1 cellular context compared by ENCODE assay signal in genomic region chr3:44729384-44729910, GRCh38.
TF ChIP-seq lines count a peak whose summit lies in the region.

ZNF501 (plus strand) TSS chr3:44729635; CDS start chr3:44734422, 4,787 bp downstream.

TF ChIP-seq in GM12878, 131 proteins besides CTCF, POLR2A, EP300 and RAD21 (continued from another document):
- TF ChIP-seq CUX1 (IDR thresholded peaks at IDR 0.05; ENCODE audit: insufficient replicate concordance, low read depth, low read length) (no peak), ATF7 (IDR thresholded peaks at IDR 0.05; ENCODE audit: low read depth) (peak; percentile 52; the same call in 1 of the 2 replicates), POU2F2 (IDR thresholded peaks at IDR 0.05; ENCODE audit: borderline replicate concordance, low read depth, low read length) (peak; percentile 17; the same call in 1 of the 3 replicates), TAF1 (IDR thresholded peaks at IDR 0.05; ENCODE audit: borderline replicate concordance, low read depth, low read length) (peak; percentile 48; the same call in 1 of the 2 replicates), SPI1 (IDR thresholded peaks at IDR 0.05; ENCODE audit: borderline replicate concordance, insufficient read depth, low read depth, low read length) (no peak), NBN (IDR thresholded peaks at IDR 0.05) (peak; percentile 88), RELA (IDR thresholded peaks at IDR 0.05; ENCODE audit: borderline replicate concordance, partially characterized antibody) (peak; percentile 66), HCFC1 (IDR thresholded peaks at IDR 0.05; ENCODE audit: low read length) (peak; percentile 76), IKZF2 (IDR thresholded peaks at IDR 0.05) (peak; percentile 47 to 48; a peak in 2 of 4 replicates), MLLT1 (IDR thresholded peaks at IDR 0.05) (peak; percentile 49; the same call in 1 of the 2 replicates), CBFB (IDR thresholded peaks at IDR 0.05; ENCODE audit: low read depth) (peak; percentile 72; the same call in 1 of the 2 replicates), YY1 (IDR thresholded peaks at IDR 0.05; ENCODE audit: low read depth, low read length) (peak; percentile 56; the same call in 1 of the 2 replicates), IRF4 (IDR thresholded peaks at IDR 0.05; ENCODE audit: low read depth, low read length) (0 out of 2 replicates have a peak, but pooled peaks have one; percentile 24), IKZF1 (conservative IDR thresholded peaks at IDR 0.05) (peak; percentile 85), KAT2A (conservative IDR thresholded peaks at IDR 0.05; ENCODE audit: control insufficient read depth, low read depth, low read length) (no peak), PML (IDR thresholded peaks at IDR 0.05; ENCODE audit: low read length) (0 out of 2 replicates have a peak, but pooled peaks have one; percentile 53), GATAD2B (conservative IDR thresholded peaks at IDR 0.05; ENCODE audit: low read depth) (peak; percentile 58; the same call in 1 of the 2 replicates), WRNIP1 (IDR thresholded peaks at IDR 0.05; ENCODE audit: borderline replicate concordance, low read depth, low read length) (no peak), EED (IDR thresholded peaks at IDR 0.05; ENCODE audit: low read depth) (peak; percentile 37; the same call in 1 of the 2 replicates), ZZZ3 (IDR thresholded peaks at IDR 0.05; ENCODE audit: control insufficient read depth, insufficient read length, low read depth) (no peak), TARDBP (IDR thresholded peaks at IDR 0.05; ENCODE audit: borderline replicate concordance) (peak; percentile 18; the same call in 1 of the 2 replicates), RUNX3 (IDR thresholded peaks at IDR 0.05; ENCODE audit: low read length) (peak; percentile 89), STAT1 (conservative IDR thresholded peaks at IDR 0.05) (0 out of 2 replicates have a peak, but pooled peaks have one; percentile 36), ZBTB40 (IDR thresholded peaks at IDR 0.05; ENCODE audit: borderline replicate concordance) (peak; percentile 83), CBX5 (IDR thresholded peaks at IDR 0.05; ENCODE audit: low read depth) (peak; percentile 83; the same call in 1 of the 2 replicates), PAX5 (IDR thresholded peaks at IDR 0.05; ENCODE audit: borderline replicate concordance, low read depth, low read length) (peak; percentile 43; the same call in 1 of the 2 replicates), SP1 (IDR thresholded peaks at IDR 0.05; ENCODE audit: low read depth, low read length) (peak; percentile 20), GABPA (IDR thresholded peaks at IDR 0.05; ENCODE audit: low read depth) (peak; percentile 85), ZNF24 (IDR thresholded peaks at IDR 0.05) (0 out of 2 replicates have a peak, but pooled peaks have one; percentile 19), KLF5 (IDR thresholded peaks at IDR 0.05; ENCODE audit: partially characterized antibody) (peak; percentile 64), SIN3A (IDR thresholded peaks at IDR 0.05; ENCODE audit: low read depth, low read length) (peak; percentile 27; the same call in 1 of the 2 replicates), CREB1 (IDR thresholded peaks at IDR 0.05; ENCODE audit: low read depth) (peak; percentile 97), SRF (IDR thresholded peaks at IDR 0.05; ENCODE audit: low read depth in 2 of 2, low read length in 2 of 2) (peak in 1 of 2 experiments; percentile 70; a peak in 1 of 4 replicates), BHLHE40 (IDR thresholded peaks at IDR 0.05; ENCODE audit: borderline replicate concordance in 1 of 2, low read depth in 2 of 2, low read length in 1 of 2) (no peak; a peak in 1 of 4 replicates), CHD2 (IDR thresholded peaks at IDR 0.05; ENCODE audit: borderline replicate concordance, low read depth, low read length) (peak; percentile 62), EGR1 (IDR thresholded peaks at IDR 0.05; ENCODE audit: borderline replicate concordance in 1 of 2, low read depth in 2 of 2, low read length in 2 of 2) (0 out of 3 replicates have a peak, but pooled peaks of 1 of the 2 experiments have one; percentile 42), SMAD1 (IDR thresholded peaks at IDR 0.05; ENCODE audit: low read depth, partially characterized antibody) (no peak), RELB (IDR thresholded peaks at IDR 0.05; ENCODE audit: low read depth) (peak; percentile 52; the same call in 1 of the 2 replicates)
- TF ChIP-seq, protein P1, sequence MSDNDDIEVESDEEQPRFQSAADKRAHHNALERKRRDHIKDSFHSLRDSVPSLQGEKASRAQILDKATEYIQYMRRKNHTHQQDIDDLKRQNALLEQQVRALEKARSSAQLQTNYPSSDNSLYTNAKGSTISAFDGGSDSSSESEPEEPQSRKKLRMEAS (IDR thresholded peaks at IDR 0.05; ENCODE audit: low read depth, low read length): peak; percentile 33; the same call in 1 of the 2 replicates
- TF ChIP-seq, protein P2, sequence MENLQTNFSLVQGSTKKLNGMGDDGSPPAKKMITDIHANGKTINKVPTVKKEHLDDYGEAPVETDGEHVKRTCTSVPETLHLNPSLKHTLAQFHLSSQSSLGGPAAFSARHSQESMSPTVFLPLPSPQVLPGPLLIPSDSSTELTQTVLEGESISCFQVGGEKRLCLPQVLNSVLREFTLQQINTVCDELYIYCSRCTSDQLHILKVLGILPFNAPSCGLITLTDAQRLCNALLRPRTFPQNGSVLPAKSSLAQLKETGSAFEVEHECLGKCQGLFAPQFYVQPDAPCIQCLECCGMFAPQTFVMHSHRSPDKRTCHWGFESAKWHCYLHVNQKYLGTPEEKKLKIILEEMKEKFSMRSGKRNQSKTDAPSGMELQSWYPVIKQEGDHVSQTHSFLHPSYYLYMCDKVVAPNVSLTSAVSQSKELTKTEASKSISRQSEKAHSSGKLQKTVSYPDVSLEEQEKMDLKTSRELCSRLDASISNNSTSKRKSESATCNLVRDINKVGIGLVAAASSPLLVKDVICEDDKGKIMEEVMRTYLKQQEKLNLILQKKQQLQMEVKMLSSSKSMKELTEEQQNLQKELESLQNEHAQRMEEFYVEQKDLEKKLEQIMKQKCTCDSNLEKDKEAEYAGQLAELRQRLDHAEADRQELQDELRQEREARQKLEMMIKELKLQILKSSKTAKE (IDR thresholded peaks at IDR 0.05; ENCODE audit: low read depth, poor library complexity, severe bottlenecking): no peak
- TF ChIP-seq, protein P3, sequence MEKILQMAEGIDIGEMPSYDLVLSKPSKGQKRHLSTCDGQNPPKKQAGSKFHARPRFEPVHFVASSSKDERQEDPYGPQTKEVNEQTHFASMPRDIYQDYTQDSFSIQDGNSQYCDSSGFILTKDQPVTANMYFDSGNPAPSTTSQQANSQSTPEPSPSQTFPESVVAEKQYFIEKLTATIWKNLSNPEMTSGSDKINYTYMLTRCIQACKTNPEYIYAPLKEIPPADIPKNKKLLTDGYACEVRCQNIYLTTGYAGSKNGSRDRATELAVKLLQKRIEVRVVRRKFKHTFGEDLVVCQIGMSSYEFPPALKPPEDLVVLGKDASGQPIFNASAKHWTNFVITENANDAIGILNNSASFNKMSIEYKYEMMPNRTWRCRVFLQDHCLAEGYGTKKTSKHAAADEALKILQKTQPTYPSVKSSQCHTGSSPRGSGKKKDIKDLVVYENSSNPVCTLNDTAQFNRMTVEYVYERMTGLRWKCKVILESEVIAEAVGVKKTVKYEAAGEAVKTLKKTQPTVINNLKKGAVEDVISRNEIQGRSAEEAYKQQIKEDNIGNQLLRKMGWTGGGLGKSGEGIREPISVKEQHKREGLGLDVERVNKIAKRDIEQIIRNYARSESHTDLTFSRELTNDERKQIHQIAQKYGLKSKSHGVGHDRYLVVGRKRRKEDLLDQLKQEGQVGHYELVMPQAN (conservative IDR thresholded peaks at IDR 0.05): 0 out of 2 replicates have a peak, but pooled peaks have one; percentile 28
